Comparison of ENCODE assay signal across 1 cellular context in the genomic region with DNA sequence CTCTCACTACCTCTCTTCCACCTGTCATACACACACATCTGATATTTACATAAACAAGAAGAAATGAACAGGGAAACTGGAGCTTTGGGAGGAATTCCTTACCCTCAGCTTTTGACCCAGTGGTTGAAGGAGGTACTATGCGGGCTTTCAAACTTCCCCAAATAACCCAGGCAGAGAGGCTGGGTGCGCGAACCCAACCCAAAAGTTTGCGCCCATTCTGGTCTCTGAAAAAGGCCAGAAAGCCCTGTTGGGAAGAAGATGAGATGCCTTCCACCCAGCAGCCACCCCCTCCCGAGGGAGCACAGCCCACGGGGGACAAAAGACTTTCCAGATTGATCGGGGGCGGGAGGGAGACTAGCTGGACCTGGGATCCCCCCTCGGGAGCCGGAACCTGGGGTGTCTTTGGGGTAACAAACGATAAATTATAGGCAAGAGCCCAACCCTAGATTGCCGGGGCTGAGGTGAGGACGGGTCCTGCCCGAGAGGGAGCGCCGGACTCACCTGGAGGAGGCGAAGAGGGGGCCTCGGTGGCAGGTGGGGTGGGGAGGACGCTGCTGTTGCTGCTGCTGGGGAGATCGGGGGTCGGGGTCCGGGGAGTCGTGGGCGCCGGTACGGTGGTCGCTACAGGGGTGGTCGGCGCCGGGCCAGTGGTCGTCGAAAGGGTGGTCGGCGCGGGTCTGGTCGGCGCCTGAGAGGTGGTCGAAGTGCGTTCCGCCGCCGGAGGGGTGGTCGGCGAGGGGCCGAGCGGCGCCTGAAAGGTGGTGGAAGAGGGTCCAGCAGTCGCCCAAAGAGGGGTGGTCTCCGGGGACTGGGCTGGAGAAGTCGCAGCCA.
TF ChIP-seq lines count a peak whose summit lies in the region.

No MANE protein-coding gene starts in this region.

TF ChIP-seq in GM23338, 12 proteins besides CTCF, POLR2A, EP300 and RAD21 (continued from another document):
- TF ChIP-seq CREB1 (CRISPR knock-in tag; IDR thresholded peaks at IDR 0.05; ENCODE audit: low read depth) (no peak), JUNB (IDR thresholded peaks at IDR 0.05; ENCODE audit: unreplicated experiment) (no peak), STAT1 (IDR thresholded peaks at IDR 0.05; ENCODE audit: unreplicated experiment) (no peak), ETS1 (IDR thresholded peaks at IDR 0.05) (no peak), EZH2 (IDR thresholded peaks at IDR 0.05; ENCODE audit: low read depth, unreplicated experiment) (no peak), REST (IDR thresholded peaks at IDR 0.05; ENCODE audit: unreplicated experiment) (no peak), POLR2AphosphoS5 (IDR thresholded peaks at IDR 0.05; ENCODE audit: low read depth) (no peak), ZNF114 (CRISPR knock-in tag; IDR thresholded peaks at IDR 0.05) (no peak), ZNF331 (CRISPR knock-in tag; IDR thresholded peaks at IDR 0.05; ENCODE audit: low read depth) (no peak)
